ENCODE assay signal across 8 cellular contexts in genomic region chr1:31762323-31762722, GRCh38. TPM values are rescaled to one million over a fixed set of nuclear protein-coding genes. Genes with fewer than 3 reads are reported as not detected.
DNase-seq lines count a peak whose midpoint lies in the region; TF ChIP-seq lines count a peak whose summit lies in the region.

No MANE protein-coding gene starts in this region.

- intact Hi-C loops in Caco-2 (cut with micrococcal nuclease; ENCODE audit: unreplicated experiment), result loop anchor here (1.0 kb wide), 1 partner anchor 27 kb away; no protein-coding TSS in a partner anchor
- intact Hi-C loops in spleen (cut with DNase I; ENCODE audit: low total_unique reads), result no loop called here

- H3K4me3 Mint-ChIP-seq in Caco-2 (ENCODE audit: unreplicated experiment), result peak overlapping the region; percentile 84
- peak overlapping the region; percentile 18 for H3K4me3 Mint-ChIP-seq in osteocyte (ENCODE audit: unreplicated experiment)
- no peak overlapping the region for H3K4me3 Mint-ChIP-seq in activated CD4-positive, alpha-beta memory T cell treated with anti-CD3 and anti-CD28 coated beads, Interleukin-2, amount 10 ng/mL, durations not matched to agents 7 days and 5 days

- H3K27ac Mint-ChIP-seq in Caco-2 (ENCODE audit: unreplicated experiment), result no peak overlapping the region
- H3K27ac Mint-ChIP-seq in osteocyte (ENCODE audit: unreplicated experiment), result no peak overlapping the region
- no peak overlapping the region for H3K27ac Mint-ChIP-seq in activated CD4-positive, alpha-beta memory T cell treated with anti-CD3 and anti-CD28 coated beads, Interleukin-2, amount 10 ng/mL, durations not matched to agents 7 days and 5 days

- H3K4me1 ChIP-seq in Caco-2 (peaks cover 25% of the 10 kb centered on the region), OCI-LY3 (ENCODE audit: low read length) (peaks cover 32% of the 10 kb centered on the region), ectodermal cell (ENCODE audit: control insufficient read depth, insufficient read depth, low read length) (peaks cover 56% of the 10 kb centered on the region), spleen (peaks cover 21 to 50% (median 47%) of the 10 kb centered on the region in 6 donors)

- H3K9me3 ChIP-seq in Caco-2 (no peaks in the 10 kb centered on the region), OCI-LY3 (ENCODE audit: insufficient read depth, low read length) (no peaks in the 10 kb centered on the region), ectodermal cell (ENCODE audit: control insufficient read depth, low read length) (no peaks in the 10 kb centered on the region), spleen (no peaks in the 10 kb centered on the region)

- no peak for TF ChIP-seq POLR2A in spleen (IDR thresholded peaks at IDR 0.05)

- no peak overlapping the region for H2AFZ ChIP-seq in OCI-LY3 (ENCODE audit: low read depth, low read length)

- H3K9ac ChIP-seq in OCI-LY3 (ENCODE audit: low read length), result no peak overlapping the region

- H3K36me3 Mint-ChIP-seq in Caco-2 (ENCODE audit: insufficient read depth, unreplicated experiment) (peaks cover 5% of the 10 kb centered on the region), osteocyte (ENCODE audit: unreplicated experiment) (no peaks in the 10 kb centered on the region)
- no peaks in the 10 kb centered on the region for H3K36me3 Mint-ChIP-seq in activated CD4-positive, alpha-beta memory T cell treated with anti-CD3 and anti-CD28 coated beads, Interleukin-2, amount 10 ng/mL, durations not matched to agents 7 days and 5 days (ENCODE audit: low read depth)

- H3K27me3 ChIP-seq in Caco-2 (replicated peaks; ENCODE audit: control insufficient read depth, insufficient read depth, low read length), result no peaks in the 10 kb centered on the region
- H3K27me3 ChIP-seq in OCI-LY3 (ENCODE audit: low read depth, low read length), result no peaks in the 10 kb centered on the region
- H3K27me3 ChIP-seq in ectodermal cell (ENCODE audit: control insufficient read depth, insufficient read depth, low read length, poor library complexity, severe bottlenecking), result peaks cover 36% of the 10 kb centered on the region
- peaks cover 0 to 67% (median 22%) of the 10 kb centered on the region in 7 donors for H3K27me3 ChIP-seq in spleen (replicated peaks in 1 of 7)

- H3K4me3 ChIP-seq in Caco-2 (ENCODE audit: low read depth, low read length) (no peak overlapping the region), OCI-LY3 (ENCODE audit: low read length) (peak overlapping the region; percentile 96), ectodermal cell (ENCODE audit: insufficient read depth, low read depth, low read length) (peak overlapping the region; percentile 55), spleen (peak overlapping the region in 4 of 8 donors; percentile 25 to 72 (median 51))

- TF ChIP-seq CTCF in Caco-2 (IDR thresholded peaks at IDR 0.05; ENCODE audit: insufficient read depth in 1 of 2, low read depth in 1 of 2, low read length in 1 of 2, severe bottlenecking in 1 of 2, unreplicated experiment in 1 of 2), result no peak
- no peak for TF ChIP-seq CTCF in OCI-LY3 (IDR thresholded peaks at IDR 0.05; ENCODE audit: low read depth, low read length)
- TF ChIP-seq CTCF in osteocyte (IDR thresholded peaks at IDR 0.05), result no peak
- no peak for TF ChIP-seq CTCF in spleen (IDR thresholded peaks at IDR 0.05 in 8 of 11, conservative IDR thresholded peaks at IDR 0.05 in 3 of 11)

- peaks cover 8% of the 10 kb centered on the region for H3K4me1 Mint-ChIP-seq in Caco-2 (ENCODE audit: low read depth, unreplicated experiment)
- peaks cover 20% of the 10 kb centered on the region for H3K4me1 Mint-ChIP-seq in osteocyte (ENCODE audit: unreplicated experiment)
- H3K4me1 Mint-ChIP-seq in activated CD4-positive, alpha-beta memory T cell treated with anti-CD3 and anti-CD28 coated beads, Interleukin-2, amount 10 ng/mL, durations not matched to agents 7 days and 5 days, result peaks cover 29% of the 10 kb centered on the region

- H3K79me2 ChIP-seq in OCI-LY3 (ENCODE audit: low read length), result no peaks in the 10 kb centered on the region

- BruUV-seq in Caco-2 (replicated peaks; lab: Mats Ljungman, UMichigan), result no TSS peak

- peak overlapping the region; percentile 97 for H3K4me2 ChIP-seq in OCI-LY3 (ENCODE audit: low read length)

- POLR2A ChIA-PET in Caco-2 (lab: Charles Lee), result interaction anchor here (0.6 kb wide), 1 partner anchor 81 kb away, joined by 8 read pairs; no protein-coding TSS in a partner anchor
- POLR2A ChIA-PET in activated CD4-positive, alpha-beta memory T cell treated with anti-CD3 and anti-CD28 coated beads, Interleukin-2, amount 10 ng/mL, durations not matched to agents 7 days and 5 days (lab: Charles Lee), result interaction anchor here (1.2 to 2.4 kb wide), 3 partner anchors 9 to 117 kb away, joined by 3 to 6 read pairs (median 4); partner anchors contain the start of gene PEF1

- H3K36me3 ChIP-seq in Caco-2 (ENCODE audit: control insufficient read depth, insufficient read depth, low read length) (no peaks in the 10 kb centered on the region), OCI-LY3 (replicated peaks; ENCODE audit: low read depth, low read length) (no peaks in the 10 kb centered on the region), ectodermal cell (ENCODE audit: control insufficient read depth, insufficient read depth, low read length) (no peaks in the 10 kb centered on the region), spleen (no peaks in the 10 kb centered on the region)

- H3K27me3 Mint-ChIP-seq in Caco-2 (ENCODE audit: insufficient read depth, unreplicated experiment) (peaks cover 4% of the 10 kb centered on the region), osteocyte (ENCODE audit: unreplicated experiment) (peaks cover under 1% of the 10 kb centered on the region)
- peaks cover 56% of the 10 kb centered on the region for H3K27me3 Mint-ChIP-seq in activated CD4-positive, alpha-beta memory T cell treated with anti-CD3 and anti-CD28 coated beads, Interleukin-2, amount 10 ng/mL, durations not matched to agents 7 days and 5 days

- H4K20me1 ChIP-seq in OCI-LY3 (ENCODE audit: insufficient read depth, low read length), result peaks cover 23% of the 10 kb centered on the region

- H3K9me3 Mint-ChIP-seq in Caco-2 (ENCODE audit: unreplicated experiment), result no peaks in the 10 kb centered on the region
- no peaks in the 10 kb centered on the region for H3K9me3 Mint-ChIP-seq in osteocyte (ENCODE audit: unreplicated experiment)
- no peaks in the 10 kb centered on the region for H3K9me3 Mint-ChIP-seq in activated CD4-positive, alpha-beta memory T cell treated with anti-CD3 and anti-CD28 coated beads, Interleukin-2, amount 10 ng/mL, durations not matched to agents 7 days and 5 days

- DNase-seq in Caco-2, result no peak
- DNase-seq in osteocyte (ENCODE audit: extremely low spot score, unreplicated experiment), result no peak
- DNase-seq in spleen, result no peak
- DNase-seq in stimulated activated CD4-positive, alpha-beta T cell treated with anti-CD3 and anti-CD28 coated beads, Interleukin-4, amount 100 ng/mL, for 1 hour, result no peak
- DNase-seq in activated CD4-positive, alpha-beta memory T cell treated with anti-CD3 and anti-CD28 coated beads, Interleukin-2, amount 10 ng/mL, durations not matched to agents 7 days and 5 days, result no peak
- no peak for DNase-seq in RKO (ENCODE audit: low spot score)

- CTCF ChIA-PET in Caco-2 (lab: Charles Lee), result interaction anchor here (0.7 to 1.6 kb wide), 3 partner anchors 8 to 202 kb away, joined by 7 to 12 read pairs (median 8); no protein-coding TSS in a partner anchor
- CTCF ChIA-PET in activated CD4-positive, alpha-beta memory T cell treated with anti-CD3 and anti-CD28 coated beads, Interleukin-2, amount 10 ng/mL, durations not matched to agents 7 days and 5 days (lab: Charles Lee), result interaction anchor here (0.8 to 4.4 kb wide), 5 partner anchors 11 to 202 kb away, joined by 3 to 28 read pairs (median 5); no protein-coding TSS in a partner anchor

- 33 to 34% methylated on average over 7 of the region's 7 CpGs for WGBS in ectodermal cell, 2 experiments
- WGBS in spleen, 5 donors, result 20 to 40% (median 30%) methylated on average over 6 to 7 of the region's 7 CpGs

- H3K27ac ChIP-seq in OCI-LY3 (ENCODE audit: low read length) (no peak overlapping the region), ectodermal cell (ENCODE audit: insufficient read depth, low read depth, low read length, poor library complexity, severe bottlenecking) (no peak overlapping the region), spleen (no peak overlapping the region)

RNA-seq across cellular contexts. Expression of gene ADGRB2, which starts 1.8 kb away (rescaled TPM):
- total RNA-seq in Caco-2 (2022) (1.4 and 2.2 TPM in 2 replicates), osteocyte (8.2 and 8.4 TPM in 2 replicates), spleen (1 to 10 TPM in 5 of 7 donors, under 1 TPM in 2; 0.82 to 5.1 (median 2.7) TPM)
- 19.7 TPM for polyA plus RNA-seq in ectodermal cell (2013, experiment 1 of 4)
- polyA plus RNA-seq in ectodermal cell (2013, experiment 2 of 4), result 23.9 TPM
- 20.4 TPM for polyA plus RNA-seq in ectodermal cell (2013, experiment 3 of 4)
- polyA plus RNA-seq in ectodermal cell (2013, experiment 4 of 4), result 24.6 TPM
- polyA plus RNA-seq in spleen, result 1 to 10 TPM in 1 of 3 donors, under 1 TPM in 2; 0.52 to 1.4 (median 0.57) TPM
- total RNA-seq in activated CD4-positive, alpha-beta memory T cell treated with anti-CD3 and anti-CD28 coated beads, Interleukin-2, amount 10 ng/mL, durations not matched to agents 7 days and 5 days, result under 1 TPM; 0.68 to 0.81 TPM

RNA-seq across cellular contexts. Expression of gene SPOCD1, which starts 53.5 kb away (rescaled TPM):
- total RNA-seq in Caco-2 (2022), result 0.26 and 0.66 TPM in 2 replicates
- 1.9 TPM for polyA plus RNA-seq in ectodermal cell (2013, experiment 1 of 4)
- polyA plus RNA-seq in ectodermal cell (2013, experiment 2 of 4), result 3.5 TPM
- polyA plus RNA-seq in ectodermal cell (2013, experiment 3 of 4), result 2.0 TPM
- polyA plus RNA-seq in ectodermal cell (2013, experiment 4 of 4), result 2.9 TPM
- 0.44 and 0.67 TPM in 2 replicates for total RNA-seq in osteocyte
- 1 to 10 TPM; 1.2 to 5.0 (median 4.1) TPM for total RNA-seq in spleen
- 1 to 10 TPM in 2 of 3 donors, under 1 TPM in 1; 0.74 to 2.0 (median 1.4) TPM for polyA plus RNA-seq in spleen
- under 1 TPM; 0.08 to 0.15 TPM for total RNA-seq in activated CD4-positive, alpha-beta memory T cell treated with anti-CD3 and anti-CD28 coated beads, Interleukin-2, amount 10 ng/mL, durations not matched to agents 7 days and 5 days

RNA-seq across cellular contexts. Expression of gene COL16A1, which starts 58.5 kb away (rescaled TPM):
- total RNA-seq in Caco-2 (2022) (0.44 and 0.50 TPM in 2 replicates), osteocyte (89.2 and 90.7 TPM in 2 replicates), spleen (10 to 100 TPM in 5 of 7 donors, 1 to 10 TPM in 2; 4.7 to 22.0 (median 12.4) TPM)
- polyA plus RNA-seq in ectodermal cell (2013, experiment 1 of 4), result 4.4 TPM
- 8.0 TPM for polyA plus RNA-seq in ectodermal cell (2013, experiment 2 of 4)
- 3.7 TPM for polyA plus RNA-seq in ectodermal cell (2013, experiment 3 of 4)
- 6.2 TPM for polyA plus RNA-seq in ectodermal cell (2013, experiment 4 of 4)
- 10 to 100 TPM in 2 of 3 donors, 1 to 10 TPM in 1; 9.5 to 25.6 (median 14.4) TPM for polyA plus RNA-seq in spleen
- not detected for total RNA-seq in activated CD4-positive, alpha-beta memory T cell treated with anti-CD3 and anti-CD28 coated beads, Interleukin-2, amount 10 ng/mL, durations not matched to agents 7 days and 5 days
